31 cellular contexts compared by ENCODE assay signal in genomic region chr6:41049548-41049947, GRCh38. TPM values are rescaled to one million over a fixed set of nuclear protein-coding genes. Genes with fewer than 3 reads are reported as not detected.
DNase-seq lines count a peak whose midpoint lies in the region; ATAC-seq, FAIRE-seq and TF ChIP-seq lines count a peak whose summit lies in the region.
"Had no signal": no experiment of that assay in that cellular context is flagged by ENCODE, and none has a peak within 500 bp of the region (broad histone marks: within the 10 kb centered on the region; RNA-seq: fewer than 3 reads in every experiment).

No MANE protein-coding gene starts in this region.

- H3K36me3 Mint-ChIP-seq in astrocyte (ENCODE audit: low read depth, unreplicated experiment) (no peaks in the 10 kb centered on the region), osteocyte (ENCODE audit: unreplicated experiment) (no peaks in the 10 kb centered on the region)

- TF ChIP-seq CTCF in astrocyte (IDR thresholded peaks at IDR 0.05; ENCODE audit: insufficient read depth, low read depth, low read length) (no peak), osteocyte (IDR thresholded peaks at IDR 0.05) (no peak), omental fat pad (IDR thresholded peaks at IDR 0.05) (no peak)

- no peak overlapping the region for H2AFZ ChIP-seq in astrocyte (ENCODE audit: low read depth, low read length)
- H2AFZ ChIP-seq: parathyroid adenoma had no signal

- H3K4me1 ChIP-seq in astrocyte (ENCODE audit: insufficient read depth, low read length) (no peaks in the 10 kb centered on the region), right cardiac atrium (ENCODE audit: control insufficient read depth, insufficient read depth, low read length) (no peaks in the 10 kb centered on the region)
- H3K4me1 ChIP-seq: HAP-1, parathyroid adenoma, tibial artery had no signal

- H3K27ac Mint-ChIP-seq in astrocyte (ENCODE audit: unreplicated experiment): peak overlapping the region; percentile 62
- H3K27ac Mint-ChIP-seq in osteocyte (ENCODE audit: unreplicated experiment): peak overlapping the region; percentile 39
- H3K27ac Mint-ChIP-seq: CD8-positive, alpha-beta T cell; stimulated activated naive CD8-positive, alpha-beta T cell treated with anti-CD3 and anti-CD28 coated beads, Interleukin-15, Interleukin-2, amounts not matched to agents 100 ng/mL and 50 ng/mL, for 24 hours had no signal

- intact Hi-C loops in right cardiac atrium (cut with DNase I): no loop called here

- no peak overlapping the region for H3K4me3 ChIP-seq in astrocyte (ENCODE audit: insufficient read depth, low read depth, low read length)
- no peak overlapping the region for H3K4me3 ChIP-seq in right cardiac atrium (ENCODE audit: low read length)
- H3K4me3 ChIP-seq: esophagus muscularis mucosa, HAP-1, skin epidermis, tibial artery had no signal

- no peaks in the 10 kb centered on the region for H3K79me2 ChIP-seq in astrocyte (ENCODE audit: insufficient read depth, low read length)
- H3K79me2 ChIP-seq: parathyroid adenoma had no signal

- WGBS in right cardiac atrium: 41% methylated on average over 2 of the region's 2 CpGs

- DNase-seq in ELF-1 (ENCODE audit: low read depth, low spot score) (peak; percentile 92), astrocyte (ENCODE audit: low read depth) (no peak), right cardiac atrium (no peak), osteocyte (ENCODE audit: extremely low spot score, unreplicated experiment) (no peak), NCI-H2081 (lab: John Stamatoyannopoulos, UW) (no peak), NCI-H1417 (lab: John Stamatoyannopoulos, UW) (no peak), middle frontal gyrus (ENCODE audit: extremely low spot score, low spot score) (no peak), omental fat pad (ENCODE audit: low spot score) (no peak)
- DNase-seq: activated CD4-positive, CD25-positive, alpha-beta regulatory T cell; activated CD8-positive, alpha-beta T cell treated with anti-CD3 and anti-CD28 coated beads, Interleukin-2, amount 10 ng/mL, durations not matched to agents 7 days and 5 days; activated T-cell treated with anti-CD3 and anti-CD28 coated beads, Interleukin-2, amount 50 U/mL, for 1 hour; aorta; CD8-positive, alpha-beta T cell; effector CD8-positive, alpha-beta T cell; left colon; NCI-H2029; NCI-H510A; T1000; tibial artery had no signal

- H3K4me3 Mint-ChIP-seq in astrocyte (ENCODE audit: unreplicated experiment) (no peak overlapping the region), osteocyte (ENCODE audit: unreplicated experiment) (no peak overlapping the region)
- H3K4me3 Mint-ChIP-seq: activated CD8-positive, alpha-beta T cell treated with anti-CD3 and anti-CD28 coated beads, Interleukin-2, amount 10 ng/mL, durations not matched to agents 7 days and 5 days; CD8-positive, alpha-beta T cell; stimulated activated naive CD8-positive, alpha-beta T cell treated with anti-CD3 and anti-CD28 coated beads, Interleukin-15, Interleukin-2, amounts not matched to agents 100 ng/mL and 50 ng/mL, for 24 hours had no signal

- ATAC-seq in right cardiac atrium (no peak), omental fat pad (ENCODE audit: low FRiP score) (no peak)
- ATAC-seq: activated CD8-positive, alpha-beta T cell treated with anti-CD3 and anti-CD28 coated beads, Interleukin-2, amount 10 ng/mL, durations not matched to agents 7 days and 5 days; CD8-positive, alpha-beta T cell; left colon; SK-N-SH treated with all-trans-retinoic acid at 6 μM for 48 hours had no signal

- no peaks in the 10 kb centered on the region for H3K36me3 ChIP-seq in astrocyte (ENCODE audit: insufficient read depth, low read length)
- H3K36me3 ChIP-seq: esophagus muscularis mucosa, HAP-1 had no signal

- peaks cover 6% of the 10 kb centered on the region for H3K27me3 Mint-ChIP-seq in astrocyte (ENCODE audit: low read depth, unreplicated experiment)
- peaks cover 11% of the 10 kb centered on the region for H3K27me3 Mint-ChIP-seq in osteocyte (ENCODE audit: unreplicated experiment)
- H3K27me3 Mint-ChIP-seq: stimulated activated naive CD8-positive, alpha-beta T cell treated with anti-CD3 and anti-CD28 coated beads, Interleukin-15, Interleukin-2, amounts not matched to agents 100 ng/mL and 50 ng/mL, for 24 hours had no signal

- H3K27me3 ChIP-seq in astrocyte (ENCODE audit: insufficient read depth, low read length) (no peaks in the 10 kb centered on the region), right cardiac atrium (ENCODE audit: control insufficient read depth, insufficient read depth) (no peaks in the 10 kb centered on the region)
- H3K27me3 ChIP-seq: esophagus muscularis mucosa, tibial artery had no signal

- no peak overlapping the region for H3K9ac ChIP-seq in astrocyte (ENCODE audit: low read length)
- H3K9ac ChIP-seq: KMS-11, parathyroid adenoma had no signal

- H3K9me3 ChIP-seq in astrocyte (ENCODE audit: insufficient read depth, low read depth, low read length) (no peaks in the 10 kb centered on the region), right cardiac atrium (ENCODE audit: control insufficient read depth, low read length) (no peaks in the 10 kb centered on the region)
- H3K9me3 ChIP-seq: esophagus muscularis mucosa, HAP-1, tibial artery had no signal

- no peaks in the 10 kb centered on the region for H3K9me3 Mint-ChIP-seq in astrocyte (ENCODE audit: unreplicated experiment)
- no peaks in the 10 kb centered on the region for H3K9me3 Mint-ChIP-seq in osteocyte (ENCODE audit: unreplicated experiment)
- H3K9me3 Mint-ChIP-seq: CD8-positive, alpha-beta T cell; stimulated activated naive CD8-positive, alpha-beta T cell treated with anti-CD3 and anti-CD28 coated beads, Interleukin-15, Interleukin-2, amounts not matched to agents 100 ng/mL and 50 ng/mL, for 24 hours had no signal

- no peak overlapping the region for H3K27ac ChIP-seq in astrocyte (ENCODE audit: low read depth, low read length)
- peak overlapping the region; percentile 63 for H3K27ac ChIP-seq in right cardiac atrium (ENCODE audit: low read length)
- H3K27ac ChIP-seq: esophagus muscularis mucosa, KMS-11, parathyroid adenoma, skin epidermis, tibial artery had no signal

- H3K4me1 Mint-ChIP-seq in astrocyte (ENCODE audit: low read depth, unreplicated experiment): peaks cover 15% of the 10 kb centered on the region
- H3K4me1 Mint-ChIP-seq in osteocyte (ENCODE audit: unreplicated experiment): peaks cover 12% of the 10 kb centered on the region

- FAIRE-seq in astrocyte (lab: Jason Lieb, UNC): no peak
- FAIRE-seq: GM12892, RCC 7860 had no signal

- H4K20me1 ChIP-seq in astrocyte (ENCODE audit: insufficient read depth, low read length): no peaks in the 10 kb centered on the region

- no peak overlapping the region for H3K4me2 ChIP-seq in astrocyte (ENCODE audit: low read length)
- H3K4me2 ChIP-seq: KMS-11 had no signal

RNA-seq across cellular contexts. Expression of gene APOBEC2, which starts 3.5 kb away (rescaled TPM):
- total RNA-seq in astrocyte (not detected in 2 replicates), right cardiac atrium (100 to 1,000 TPM in 2 of 4 donors, 10 to 100 TPM in 2; 80.1 to 118 (median 91.6) TPM), osteocyte (not detected in 2 replicates), omental fat pad (not detected)
- 137 TPM for polyA plus RNA-seq in right cardiac atrium
- total RNA-seq: activated CD8-positive, alpha-beta T cell treated with anti-CD3 and anti-CD28 coated beads, Interleukin-2, amount 10 ng/mL, durations not matched to agents 7 days and 5 days; aorta; CD8-positive, alpha-beta T cell; cerebellum; glomerular endothelial cell; HT-29; left colon had no signal
- polyA plus RNA-seq: aorta had no signal

RNA-seq across cellular contexts. Expression of gene TSPO2, which starts 7.3 kb away (rescaled TPM):
- total RNA-seq in astrocyte (not detected in 2 replicates), right cardiac atrium (not detected), osteocyte (not detected in 2 replicates), omental fat pad (not detected)
- polyA plus RNA-seq in right cardiac atrium: not detected
- total RNA-seq: activated CD8-positive, alpha-beta T cell treated with anti-CD3 and anti-CD28 coated beads, Interleukin-2, amount 10 ng/mL, durations not matched to agents 7 days and 5 days; aorta; CD8-positive, alpha-beta T cell; cerebellum; esophagus muscularis mucosa; glomerular endothelial cell; HT-29; left colon had no signal
- polyA plus RNA-seq: aorta had no signal

RNA-seq across cellular contexts. Expression of gene UNC5CL, which starts 10.5 kb away (rescaled TPM):
- total RNA-seq in astrocyte (0.27 and 0.29 TPM in 2 replicates), right cardiac atrium (under 1 TPM; 0.46 to 0.85 (median 0.75) TPM), osteocyte (0.51 and 0.76 TPM in 2 replicates), omental fat pad (1 to 10 TPM in 1 of 4 donors, under 1 TPM in 3; 0.56 to 1.9 (median 0.80) TPM)
- polyA plus RNA-seq in right cardiac atrium: 0.68 TPM
- total RNA-seq: glomerular endothelial cell had no signal

RNA-seq across cellular contexts. Expression of gene OARD1, which starts 22.6 kb away (rescaled TPM):
- total RNA-seq in astrocyte (10.6 and 14.3 TPM in 2 replicates), right cardiac atrium (10 to 100 TPM; 15.1 to 23.7 (median 18.6) TPM), osteocyte (14.7 and 17.2 TPM in 2 replicates), omental fat pad (10 to 100 TPM in 2 of 4 donors, 1 to 10 TPM in 2; 7.2 to 19.5 (median 12.3) TPM)
- polyA plus RNA-seq in right cardiac atrium: 27.8 TPM

RNA-seq across cellular contexts. Expression of gene NFYA, which starts 23.2 kb away (rescaled TPM):
- 26.7 and 27.8 TPM in 2 replicates for total RNA-seq in astrocyte
- total RNA-seq in right cardiac atrium: 10 to 100 TPM; 11.0 to 13.8 (median 11.8) TPM
- 6.1 TPM for polyA plus RNA-seq in right cardiac atrium
- 26.0 and 26.9 TPM in 2 replicates for total RNA-seq in osteocyte
- total RNA-seq in omental fat pad: 10 to 100 TPM; 16.3 to 25.9 (median 21.1) TPM

Comparison
In these comparisons a context has a peak if more than half of its experiments do, and no peak if none do; other contexts are left out.
1. RNA of gene APOBEC2, which starts 3.5 kb away (total RNA-seq): 80.1 to 118 TPM in right cardiac atrium; not detected in omental fat pad, not detected in astrocyte and not detected in osteocyte; every median in the first group is over 10 times any median in the second.